Comparison of ENCODE assay signal across 1 cellular context in genomic region chr22:33274214-33274828, GRCh38.
TF ChIP-seq lines count a peak whose summit lies in the region.

No MANE protein-coding gene starts in this region.

TF ChIP-seq in GM23338, 12 proteins besides CTCF, POLR2A, EP300 and RAD21 (continued from another document):
- TF ChIP-seq REST (IDR thresholded peaks at IDR 0.05; ENCODE audit: unreplicated experiment) (no peak), JUNB (IDR thresholded peaks at IDR 0.05; ENCODE audit: unreplicated experiment) (no peak), ZNF331 (CRISPR knock-in tag; IDR thresholded peaks at IDR 0.05; ENCODE audit: low read depth) (no peak)
TF ChIP-seq in GM23338: peak in this region for 0.
